Comparison of ENCODE assay signal across 11 cellular contexts in genomic region chr1:51303751-51304196, GRCh38. TPM values are rescaled to one million over a fixed set of nuclear protein-coding genes. Genes with fewer than 3 reads are reported as not detected.
DNase-seq lines count a peak whose midpoint lies in the region; ATAC-seq, FAIRE-seq and TF ChIP-seq lines count a peak whose summit lies in the region.
"Had no signal": no experiment of that assay in that cellular context is flagged by ENCODE, and none has a peak within 500 bp of the region (broad histone marks: within the 10 kb centered on the region; RNA-seq: fewer than 3 reads in every experiment).

No MANE protein-coding gene starts in this region.

- H3K9me3 Mint-ChIP-seq in activated naive CD8-positive, alpha-beta T cell treated with anti-CD3 and anti-CD28 coated beads, Interleukin-2, amount 10 ng/mL, durations not matched to agents 7 days and 5 days, result no peaks in the 10 kb centered on the region
- H3K9me3 Mint-ChIP-seq in neural progenitor cell, result no peaks in the 10 kb centered on the region
- H3K9me3 Mint-ChIP-seq: T-helper 1 cell treated with Interleukin-12 subunit alpha and Interleukin-12 subunit beta and Interleukin-4 antibody, amounts not matched to agents 30 μg/mL and 1 μg/mL, for 36 hours had no signal

- peak; percentile 84 for FAIRE-seq in GM12892 (lab: Jason Lieb, UNC)

- H3K27me3 Mint-ChIP-seq in activated naive CD8-positive, alpha-beta T cell treated with anti-CD3 and anti-CD28 coated beads, Interleukin-2, amount 10 ng/mL, durations not matched to agents 7 days and 5 days, result no peaks in the 10 kb centered on the region
- H3K27me3 Mint-ChIP-seq in neural progenitor cell (ENCODE audit: insufficient read depth, low read depth), result no peaks in the 10 kb centered on the region

- peaks cover 12% of the 10 kb centered on the region for H3K4me1 Mint-ChIP-seq in activated naive CD8-positive, alpha-beta T cell treated with anti-CD3 and anti-CD28 coated beads, Interleukin-2, amount 10 ng/mL, durations not matched to agents 7 days and 5 days
- H3K4me1 Mint-ChIP-seq in neural progenitor cell, result peaks cover 3% of the 10 kb centered on the region

- peaks cover 6% of the 10 kb centered on the region for H3K4me1 ChIP-seq in neural progenitor cell

- no peaks in the 10 kb centered on the region for H3K79me2 ChIP-seq in neural progenitor cell (ENCODE audit: low read depth)

- H3K27ac ChIP-seq in neural progenitor cell, result no peak overlapping the region

- POLR2A ChIA-PET in activated naive CD8-positive, alpha-beta T cell treated with anti-CD3 and anti-CD28 coated beads, Interleukin-2, amount 10 ng/mL, durations not matched to agents 7 days and 5 days (lab: Charles Lee), result no interaction called here

- H3K36me3 Mint-ChIP-seq in activated naive CD8-positive, alpha-beta T cell treated with anti-CD3 and anti-CD28 coated beads, Interleukin-2, amount 10 ng/mL, durations not matched to agents 7 days and 5 days, result peaks cover 1% of the 10 kb centered on the region
- H3K36me3 Mint-ChIP-seq in neural progenitor cell, result no peaks in the 10 kb centered on the region

- H3K9ac ChIP-seq in neural progenitor cell, result no peak overlapping the region

- no peaks in the 10 kb centered on the region for H3K27me3 ChIP-seq in neural progenitor cell

- no peaks in the 10 kb centered on the region for H4K20me1 ChIP-seq in neural progenitor cell (ENCODE audit: low read depth)

- H3F3A ChIP-seq in neural progenitor cell (ENCODE audit: low read depth), result no peaks in the 10 kb centered on the region

- H3K9me3 ChIP-seq in neural progenitor cell (ENCODE audit: low read depth), result no peaks in the 10 kb centered on the region

- no peaks in the 10 kb centered on the region for H3K36me3 ChIP-seq in neural progenitor cell

- TF ChIP-seq POLR2A in GM12892 (IDR thresholded peaks at IDR 0.05; ENCODE audit: low read depth, low read length), result no peak

- ATAC-seq in HG02973 (IDR thresholded peaks at IDR 0.05; ENCODE audit: unreplicated experiment) (peak; percentile 37), HG03565 (IDR thresholded peaks at IDR 0.05; ENCODE audit: unreplicated experiment) (no peak)
- ATAC-seq in activated naive CD8-positive, alpha-beta T cell treated with anti-CD3 and anti-CD28 coated beads, Interleukin-2, amount 10 ng/mL, durations not matched to agents 7 days and 5 days (ENCODE audit: low read depth), result no peak

- peak overlapping the region; percentile 45 for H3K27ac Mint-ChIP-seq in activated naive CD8-positive, alpha-beta T cell treated with anti-CD3 and anti-CD28 coated beads, Interleukin-2, amount 10 ng/mL, durations not matched to agents 7 days and 5 days
- H3K27ac Mint-ChIP-seq in neural progenitor cell, result peak overlapping the region; percentile 90
- H3K27ac Mint-ChIP-seq: T-helper 1 cell treated with Interleukin-12 subunit alpha and Interleukin-12 subunit beta and Interleukin-4 antibody, amounts not matched to agents 30 μg/mL and 1 μg/mL, for 36 hours had no signal

- H3K4me3 Mint-ChIP-seq in activated naive CD8-positive, alpha-beta T cell treated with anti-CD3 and anti-CD28 coated beads, Interleukin-2, amount 10 ng/mL, durations not matched to agents 7 days and 5 days, result no peak overlapping the region
- H3K4me3 Mint-ChIP-seq in neural progenitor cell, result no peak overlapping the region
- H3K4me3 Mint-ChIP-seq: T-helper 1 cell treated with Interleukin-12 subunit alpha and Interleukin-12 subunit beta and Interleukin-4 antibody, amounts not matched to agents 30 μg/mL and 1 μg/mL, for 36 hours had no signal

- H2AFZ ChIP-seq in neural progenitor cell (replicated peaks), result no peak overlapping the region

- no peak overlapping the region for H3K4me2 ChIP-seq in neural progenitor cell

- no peak for TF ChIP-seq CTCF in neural progenitor cell (IDR thresholded peaks at IDR 0.05)

- DNase-seq in GM12892 (ENCODE audit: insufficient read length) (no peak), neural progenitor cell (ENCODE audit: low spot score) (no peak), DMS53 (lab: John Stamatoyannopoulos, UW) (no peak), islet precursor cell (no peak), NCI-H146 (lab: John Stamatoyannopoulos, UW) (no peak)
- DNase-seq in activated naive CD8-positive, alpha-beta T cell treated with anti-CD3 and anti-CD28 coated beads, Interleukin-2, amount 10 ng/mL, durations not matched to agents 7 days and 5 days, result no peak
- DNase-seq: central memory CD4-positive, alpha-beta T cell; NCI-H1417 had no signal

- H3K4me3 ChIP-seq in neural progenitor cell, result no peak overlapping the region

RNA-seq across cellular contexts. Expression of gene TTC39A, which starts 26.6 kb away (rescaled TPM):
- 2.0 TPM for polyA plus RNA-seq in GM12892 (2012; ENCODE audit: missing spikeins)
- not detected for total RNA-seq in activated naive CD8-positive, alpha-beta T cell treated with anti-CD3 and anti-CD28 coated beads, Interleukin-2, amount 10 ng/mL, durations not matched to agents 7 days and 5 days
- 0.94 and 1.2 TPM in 2 replicates for total RNA-seq in neural progenitor cell (ENCODE audit: low replicate concordance)
